1 cellular context compared by ENCODE assay signal in genomic region chr2:52238782-52239181, GRCh38.
TF ChIP-seq lines count a peak whose summit lies in the region.

No MANE protein-coding gene starts in this region.

TF ChIP-seq in GM23338, 12 proteins besides CTCF, POLR2A, EP300 and RAD21 (continued from another document):
- TF ChIP-seq ZNF462 (CRISPR knock-in tag; IDR thresholded peaks at IDR 0.05) = peak; percentile 54; the same call in 1 of the 2 replicates
TF ChIP-seq in GM23338: peak in this region for 1.
